ENCODE assay signal across 13 cellular contexts in genomic region chr2:152418688-152419087, GRCh38.
DNase-seq lines count a peak whose midpoint lies in the region; ATAC-seq lines count a peak whose summit lies in the region.
"Had no signal": no experiment of that assay in that cellular context is flagged by ENCODE, and none has a peak within 500 bp of the region (broad histone marks: within the 10 kb centered on the region; RNA-seq: fewer than 3 reads in every experiment).

No MANE protein-coding gene starts in this region.

- H3K36me3 ChIP-seq in naive thymus-derived CD4-positive, alpha-beta T cell (ENCODE audit: control insufficient read depth in 2 of 3, insufficient read depth in 3 of 3, low read length in 3 of 3), result no peaks in the 10 kb centered on the region
- peaks cover 0 to 5% of the 10 kb centered on the region in 2 experiments for H3K36me3 ChIP-seq in trophoblast cell (ENCODE audit: control insufficient read depth in 1 of 2, insufficient read depth in 2 of 2, low read length in 2 of 2)
- H3K36me3 ChIP-seq: upper lobe of left lung had no signal

- no peak overlapping the region for H2BK12ac ChIP-seq in trophoblast cell (ENCODE audit: low read length)

- H4K8ac ChIP-seq in trophoblast cell (ENCODE audit: low read depth, low read length), result no peak overlapping the region

- no peak overlapping the region for H3K27ac Mint-ChIP-seq in naive thymus-derived CD4-positive, alpha-beta T cell
- H3K27ac Mint-ChIP-seq: activated naive CD8-positive, alpha-beta T cell had no signal

- H3K9me3 Mint-ChIP-seq in naive thymus-derived CD4-positive, alpha-beta T cell, result peaks cover 0 to 1% (median 0%) of the 10 kb centered on the region in 11 donors

- H3K79me1 ChIP-seq in trophoblast cell (ENCODE audit: low read length), result peaks cover 2% of the 10 kb centered on the region

- no peak overlapping the region for H3K9ac ChIP-seq in trophoblast cell (ENCODE audit: low read length)

- no peak overlapping the region for H3K4me2 ChIP-seq in trophoblast cell (ENCODE audit: low read length)

- H3K79me2 ChIP-seq in trophoblast cell (ENCODE audit: control insufficient read depth, insufficient read depth, low read length, poor library complexity), result peaks cover 1% of the 10 kb centered on the region

- POLR2A ChIA-PET in naive thymus-derived CD4-positive, alpha-beta T cell (lab: Charles Lee), result no interaction called here

- H2BK5ac ChIP-seq in trophoblast cell (ENCODE audit: low read depth, low read length, poor library complexity), result no peak overlapping the region

- H3K9me3 ChIP-seq in naive thymus-derived CD4-positive, alpha-beta T cell (ENCODE audit: control insufficient read depth in 2 of 3, low read length in 3 of 3), result no peaks in the 10 kb centered on the region
- no peaks in the 10 kb centered on the region for H3K9me3 ChIP-seq in trophoblast cell (ENCODE audit: insufficient read depth, low read depth, low read length)
- H3K9me3 ChIP-seq: upper lobe of left lung had no signal

- no peak overlapping the region for H2AK5ac ChIP-seq in trophoblast cell (ENCODE audit: low read length)

- H3K4me3 ChIP-seq in naive thymus-derived CD4-positive, alpha-beta T cell (ENCODE audit: low read length), result no peak overlapping the region
- H3K4me3 ChIP-seq in trophoblast cell (ENCODE audit: low read depth, low read length), result no peak overlapping the region
- H3K4me3 ChIP-seq: SK-N-MC, upper lobe of left lung had no signal

- no peak overlapping the region for H3K23ac ChIP-seq in trophoblast cell (ENCODE audit: low read length)

- CTCF ChIA-PET in naive thymus-derived CD4-positive, alpha-beta T cell (lab: Charles Lee), result no interaction called here

- no peak overlapping the region for H2BK120ac ChIP-seq in trophoblast cell (ENCODE audit: insufficient read depth, low read length, poor library complexity)

- peaks cover 0 to 24% (median 0%) of the 10 kb centered on the region in 7 donors for H3K4me1 Mint-ChIP-seq in naive thymus-derived CD4-positive, alpha-beta T cell

- H3K27me3 ChIP-seq in naive thymus-derived CD4-positive, alpha-beta T cell (ENCODE audit: control insufficient read depth in 2 of 2, insufficient read depth in 2 of 2, low read length in 2 of 2), result no peaks in the 10 kb centered on the region
- no peaks in the 10 kb centered on the region for H3K27me3 ChIP-seq in trophoblast cell (ENCODE audit: insufficient read depth, low read length)
- H3K27me3 ChIP-seq: upper lobe of left lung had no signal

- H3K27me3 Mint-ChIP-seq in naive thymus-derived CD4-positive, alpha-beta T cell, result peaks cover 0 to 20% (median 12%) of the 10 kb centered on the region in 5 donors

- no peak overlapping the region for H3K4me3 Mint-ChIP-seq in naive thymus-derived CD4-positive, alpha-beta T cell
- H3K4me3 Mint-ChIP-seq: activated naive CD8-positive, alpha-beta T cell had no signal

- no peak overlapping the region for H3K4ac ChIP-seq in trophoblast cell (ENCODE audit: low read depth, low read length)

- no peak overlapping the region for H2AFZ ChIP-seq in trophoblast cell (ENCODE audit: insufficient read depth, low read length, poor library complexity)

- H3K36me3 Mint-ChIP-seq in naive thymus-derived CD4-positive, alpha-beta T cell, result no peaks in the 10 kb centered on the region
- H3K36me3 Mint-ChIP-seq: activated naive CD8-positive, alpha-beta T cell had no signal

- DNase-seq in naive thymus-derived CD4-positive, alpha-beta T cell, result no peak
- DNase-seq in trophoblast cell (no peak), NCI-H1048 (lab: John Stamatoyannopoulos, UW) (no peak)
- DNase-seq: activated CD4-positive, alpha-beta T cell treated with anti-CD3 and anti-CD28 coated beads for 48 hours; DMS153; NCI-H526 treated with DMSO at 0.1 percent for 48 hours had no signal

- intact Hi-C loops in naive thymus-derived CD4-positive, alpha-beta T cell (cut with micrococcal nuclease), result no loop called here

- ATAC-seq in GM18508 (IDR thresholded peaks at IDR 0.05; ENCODE audit: insufficient read depth, unreplicated experiment) (peak; percentile 31), HG02852 (IDR thresholded peaks at IDR 0.05; ENCODE audit: unreplicated experiment) (peak; percentile 60), GM19397 (IDR thresholded peaks at IDR 0.05; ENCODE audit: unreplicated experiment) (no peak)
- peak; percentile 63 for ATAC-seq in naive thymus-derived CD4-positive, alpha-beta T cell

- WGBS in trophoblast cell (ENCODE audit: extremely low coverage, insufficient coverage, insufficient read length), result no CpG with 5 or more reads among the region's 3 CpGs

- H4K91ac ChIP-seq in trophoblast cell (ENCODE audit: low read depth, low read length), result no peak overlapping the region

- H3K18ac ChIP-seq in trophoblast cell (ENCODE audit: low read length), result no peak overlapping the region

- no peaks in the 10 kb centered on the region for H3K4me1 ChIP-seq in naive thymus-derived CD4-positive, alpha-beta T cell (ENCODE audit: control insufficient read depth in 2 of 2, insufficient read depth in 2 of 2, low read length in 2 of 2)
- H3K4me1 ChIP-seq in trophoblast cell (ENCODE audit: control insufficient read depth in 1 of 2, insufficient read depth in 2 of 2, low read length in 2 of 2), result peaks cover 11 to 22% of the 10 kb centered on the region in 2 experiments

- H3K14ac ChIP-seq in trophoblast cell (ENCODE audit: low read length), result no peak overlapping the region

- H4K12ac ChIP-seq in trophoblast cell (ENCODE audit: low read depth, low read length), result no peak overlapping the region

- peak overlapping the region; percentile 49 for H3K27ac ChIP-seq in angular gyrus (ENCODE audit: low read depth, low read length)
- no peak overlapping the region for H3K27ac ChIP-seq in naive thymus-derived CD4-positive, alpha-beta T cell (ENCODE audit: low read depth, low read length)
- H3K27ac ChIP-seq in trophoblast cell (ENCODE audit: low read depth, low read length), result no peak overlapping the region
- H3K27ac ChIP-seq: SK-N-MC had no signal
